In genomic region chr3:125192190-125193035, GRCh38 we compare ENCODE assay signal across 11 cellular contexts. TPM values are rescaled to one million over a fixed set of nuclear protein-coding genes. Genes with fewer than 3 reads are reported as not detected.
DNase-seq lines count a peak whose midpoint lies in the region; ATAC-seq, FAIRE-seq and TF ChIP-seq lines count a peak whose summit lies in the region.
"Had no signal": no experiment of that assay in that cellular context is flagged by ENCODE, and none has a peak within 500 bp of the region (broad histone marks: within the 10 kb centered on the region; RNA-seq: fewer than 3 reads in every experiment).

No MANE protein-coding gene starts in this region.

- TF ChIP-seq CTCF in kidney epithelial cell (IDR thresholded peaks at IDR 0.05; ENCODE audit: insufficient read depth, low read length, poor library complexity, severe bottlenecking), result peak; percentile 35

- no peaks in the 10 kb centered on the region for H3K36me3 ChIP-seq in kidney epithelial cell (ENCODE audit: control insufficient read depth, insufficient read depth, low read length)

- no peak overlapping the region for H3K4me3 ChIP-seq in kidney epithelial cell (ENCODE audit: low read depth, low read length)

- DNase-seq in GM18507 (ENCODE audit: extremely low spot score, insufficient read length, low read depth) (no peak), kidney epithelial cell (ENCODE audit: low read depth) (peak; percentile 21), SHP77 (lab: John Stamatoyannopoulos, UW) (no peak), LoVo (ENCODE audit: low spot score) (no peak), epidermal melanocyte (ENCODE audit: insufficient read length, low spot score) (no peak)
- no peak for DNase-seq in activated naive CD4-positive, alpha-beta T cell treated with anti-CD3 and anti-CD28 coated beads, Interleukin-2, amount 50 U/mL, for 16 hours
- DNase-seq: activated gamma-delta T cell treated with Interleukin-2 at 50 U/mL for 16 hours; Right ventricle myocardium superior; stimulated activated CD4-positive, alpha-beta T cell treated with anti-CD3 and anti-CD28 coated beads, Interleukin-4, amount 100 ng/mL, for 24 hours had no signal

- peak; percentile 62 for ATAC-seq in GM21723 (IDR thresholded peaks at IDR 0.05; ENCODE audit: unreplicated experiment)
- ATAC-seq in HG03571 (IDR thresholded peaks at IDR 0.05; ENCODE audit: unreplicated experiment), result peak; percentile 58

- H3K27me3 ChIP-seq in kidney epithelial cell (ENCODE audit: control insufficient read depth, insufficient read depth, low read length), result no peaks in the 10 kb centered on the region

- peak; percentile 95 for FAIRE-seq in GM18507 (lab: Jason Lieb, UNC)

RNA-seq across cellular contexts. Expression of gene SLC12A8, which starts 20.1 kb away (rescaled TPM):
- 13.6 and 16.6 TPM in 2 replicates for total RNA-seq in kidney epithelial cell
